7 cellular contexts compared by ENCODE assay signal in genomic region chr11:71446942-71447688, GRCh38. TPM values are rescaled to one million over a fixed set of nuclear protein-coding genes. Genes with fewer than 3 reads are reported as not detected.
DNase-seq lines count a peak whose midpoint lies in the region; ATAC-seq and TF ChIP-seq lines count a peak whose summit lies in the region.

No MANE protein-coding gene starts in this region.

- ATAC-seq in GM19023 (IDR thresholded peaks at IDR 0.05; ENCODE audit: unreplicated experiment) (no peak), GM21825 (IDR thresholded peaks at IDR 0.05; ENCODE audit: unreplicated experiment) (no peak)

- no peak overlapping the region for H3K14ac ChIP-seq in H9 (ENCODE audit: insufficient read depth, low read length)

- no peaks in the 10 kb centered on the region for H3K27me3 Mint-ChIP-seq in H9 (ENCODE audit: low read depth)

- H2BK12ac ChIP-seq in H9 (ENCODE audit: insufficient read length, low read depth, low read length) = no peak overlapping the region

- H3K4me1 ChIP-seq in H9 (ENCODE audit: insufficient read depth, low read length) (peaks cover 2% of the 10 kb centered on the region; the same call in 1 of the 2 replicates), OCI-LY1 (ENCODE audit: insufficient read depth, low read length, severe bottlenecking) (peaks cover 46% of the 10 kb centered on the region)

- no peak overlapping the region for H3K4ac ChIP-seq in H9 (ENCODE audit: low read depth, low read length)

- no peak overlapping the region for H2AK5ac ChIP-seq in H9 (ENCODE audit: insufficient read length, low read length)

- H2BK15ac ChIP-seq in H9 (ENCODE audit: low read depth, low read length) = no peak overlapping the region

- no peak overlapping the region for H3T11ph ChIP-seq in H9 (ENCODE audit: low read length)

- H3K23me2 ChIP-seq in H9 (ENCODE audit: insufficient read length, low read depth, low read length, poor library complexity, severe bottlenecking) = peaks cover 12% of the 10 kb centered on the region

- peaks cover 51% of the 10 kb centered on the region for H3K36me3 ChIP-seq in OCI-LY1 (ENCODE audit: insufficient read depth, low read length)

- H3K79me1 ChIP-seq in H9 (ENCODE audit: insufficient read depth, low read depth, low read length, poor library complexity, severe bottlenecking) = peaks cover 12% of the 10 kb centered on the region

- H3K27ac Mint-ChIP-seq in H9 = peak overlapping the region; percentile 87 to 95 (median 88); a peak in 6 of 7 replicates

- H3K56ac ChIP-seq in H9 (ENCODE audit: insufficient read length, low read depth, low read length) = no peak overlapping the region

- H2BK5ac ChIP-seq in H9 (ENCODE audit: insufficient read length, low read length) = no peak overlapping the region

- H4K20me1 ChIP-seq in H9 (ENCODE audit: control insufficient read depth, insufficient read depth, insufficient read length) = no peaks in the 10 kb centered on the region
- H4K20me1 ChIP-seq in OCI-LY1 (ENCODE audit: insufficient read depth, low read length) = no peaks in the 10 kb centered on the region

- H4K8ac ChIP-seq in H9 (replicated peaks; ENCODE audit: insufficient read length, low read depth, low read length) = no peak overlapping the region

- peaks cover 38 to 45% of the 10 kb centered on the region in 2 experiments for H3K4me1 Mint-ChIP-seq in H9

- no peak overlapping the region for H2BK120ac ChIP-seq in H9 (ENCODE audit: low read depth, low read length, poor library complexity, severe bottlenecking)

- peak overlapping the region; percentile 97 for H3K4me2 ChIP-seq in H9 (ENCODE audit: insufficient read depth, insufficient read length, low read length)
- H3K4me2 ChIP-seq in OCI-LY1 (ENCODE audit: low read length) = peak overlapping the region; percentile 85

- peaks cover 3 to 4% of the 10 kb centered on the region in 2 experiments; a peak in 2 of 5 replicates for H3K9me3 Mint-ChIP-seq in H9

- H3K4me3 Mint-ChIP-seq in H9 = peak overlapping the region; percentile 95

- H3K9me3 ChIP-seq in H9 (ENCODE audit: control insufficient read depth, low read depth, low read length) (no peaks in the 10 kb centered on the region), OCI-LY1 (ENCODE audit: low read length) (no peaks in the 10 kb centered on the region)

- H3K23ac ChIP-seq in H9 (ENCODE audit: insufficient read length, low read depth, low read length) = no peak overlapping the region

- H3K79me2 ChIP-seq in H9 (ENCODE audit: insufficient read depth, low read length) = peaks cover 10% of the 10 kb centered on the region; the same call in 1 of the 2 replicates
- peaks cover 7% of the 10 kb centered on the region; the same call in 1 of the 2 replicates for H3K79me2 ChIP-seq in OCI-LY1 (ENCODE audit: insufficient read depth, low read length)

- no peak for TF ChIP-seq CTCF in H9 (conservative IDR thresholded peaks at IDR 0.05)
- TF ChIP-seq CTCF in OCI-LY1 (IDR thresholded peaks at IDR 0.05; ENCODE audit: low read length) = no peak

- no peak overlapping the region for H4K5ac ChIP-seq in H9 (ENCODE audit: insufficient read length, low read depth, low read length)

- no peak overlapping the region for H2BK20ac ChIP-seq in H9 (ENCODE audit: low read depth, low read length, poor library complexity, severe bottlenecking)

- H3K27ac ChIP-seq in H9 (ENCODE audit: insufficient read length, low read depth, low read length) (no peak overlapping the region), OCI-LY1 (ENCODE audit: low read depth, low read length, poor library complexity, severe bottlenecking) (peak overlapping the region; percentile 42)

- H3K4me3 ChIP-seq in OCI-LY1 (ENCODE audit: low read depth, low read length, poor library complexity, severe bottlenecking) = peak overlapping the region; percentile 79

- H3K9me2 ChIP-seq in OCI-LY1 (ENCODE audit: low read depth, low read length) = no peaks in the 10 kb centered on the region

- no peak overlapping the region for H4K91ac ChIP-seq in H9 (ENCODE audit: insufficient read length, low read depth, low read length)

- no peaks in the 10 kb centered on the region for H3K27me3 ChIP-seq in H9 (ENCODE audit: insufficient read depth, low read length)
- no peaks in the 10 kb centered on the region for H3K27me3 ChIP-seq in OCI-LY1 (ENCODE audit: insufficient read depth, low read length)

- no peak for DNase-seq in H9
- DNase-seq in dermis blood vessel endothelial cell = peak; percentile 21
- DNase-seq in mesenteric fat pad (ENCODE audit: low spot score) = peak; percentile 39
- DNase-seq in hippocampal formation (lab: John Stamatoyannopoulos, UW) = no peak

- H3F3A ChIP-seq in OCI-LY1 (ENCODE audit: insufficient read depth, low read length) = peaks cover 10% of the 10 kb centered on the region; the same call in 1 of the 2 replicates

- H3K36me3 Mint-ChIP-seq in H9 (ENCODE audit: insufficient read depth in 1 of 3, low read depth in 3 of 3) = peaks cover 44 to 55% (median 49%) of the 10 kb centered on the region in 3 experiments

- H3K9ac ChIP-seq in H9 (ENCODE audit: extremely low read depth, insufficient read length, low read length) = peak overlapping the region; percentile 53
- H3K9ac ChIP-seq in OCI-LY1 (ENCODE audit: low read length) = peak overlapping the region; percentile 77

- no peak overlapping the region for H2AFZ ChIP-seq in H9 (ENCODE audit: low read length)
- no peak overlapping the region for H2AFZ ChIP-seq in OCI-LY1 (ENCODE audit: low read length)

- WGBS in H9 (ENCODE audit: extremely low coverage, insufficient read length, low lambda C conversion rate) = no CpG with 5 or more reads among the region's 9 CpGs

- no peak overlapping the region for H3K18ac ChIP-seq in H9 (ENCODE audit: insufficient read length, low read depth, low read length)

RNA-seq across cellular contexts. Expression of gene DHCR7, which starts 1.1 kb away (rescaled TPM):
- total RNA-seq in H9 (2021) = 117 and 124 TPM in 2 replicates
- total RNA-seq in dermis blood vessel endothelial cell = 41.9 and 110 TPM in 2 replicates
- total RNA-seq in mesenteric fat pad = 26.3 TPM

RNA-seq across cellular contexts. Expression of gene NADSYN1, which starts 5.9 kb away (rescaled TPM):
- total RNA-seq in H9 (2021) (42.0 and 44.2 TPM in 2 replicates), dermis blood vessel endothelial cell (92.2 and 128 TPM in 2 replicates), mesenteric fat pad (48.0 TPM)

Comparison
In these comparisons a context has a peak if more than half of its experiments do, and no peak if none do; other contexts are left out.
1. DNase-seq: peak in dermis blood vessel endothelial cell (single experiment) and mesenteric fat pad (single experiment); none in H9 (single experiment) and hippocampal formation (0 of 2).